Comparison of ENCODE assay signal across 1 cellular context in the genomic region with DNA sequence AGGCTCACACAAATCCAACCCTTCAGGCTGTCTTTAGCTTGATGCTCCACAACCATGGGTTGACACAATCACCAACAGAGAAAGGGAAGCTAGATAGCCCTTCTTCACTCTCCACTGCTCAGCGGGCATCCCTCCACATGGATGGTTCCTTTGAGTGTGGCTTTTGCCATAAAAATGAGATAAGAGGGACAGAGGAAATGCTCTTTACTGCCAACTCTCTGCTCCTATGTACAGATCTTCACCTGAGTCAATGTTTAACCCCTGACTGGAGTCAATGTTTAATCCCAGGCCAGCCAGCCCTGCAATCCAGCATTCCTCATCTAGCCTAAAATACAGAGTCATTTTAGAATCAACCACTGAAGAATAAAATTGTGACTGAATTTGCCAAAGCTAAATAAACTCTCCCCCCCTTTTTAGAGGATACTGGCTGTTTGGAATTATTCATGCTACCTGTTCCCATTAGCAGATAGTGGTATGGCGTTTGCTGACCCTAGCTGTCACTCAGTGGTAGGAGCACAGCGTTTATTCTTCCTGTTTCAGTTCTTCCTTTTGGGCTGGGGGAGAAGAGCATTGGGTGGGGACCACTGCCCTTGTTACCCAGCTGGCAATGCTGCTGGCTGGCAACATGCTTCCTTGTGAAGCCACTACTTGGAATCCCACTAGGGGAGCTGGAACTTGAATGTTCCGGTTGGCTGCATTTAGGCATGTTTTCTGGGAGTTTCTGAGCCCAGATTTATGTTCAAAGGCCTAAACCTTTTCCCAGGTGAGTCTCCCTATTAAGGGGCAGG.
TF ChIP-seq lines count a peak whose summit lies in the region.

No MANE protein-coding gene starts in this region.

TF ChIP-seq in HepG2, 621 proteins besides CTCF, POLR2A, EP300 and RAD21 (continued from another document):
- TF ChIP-seq, protein P1, sequence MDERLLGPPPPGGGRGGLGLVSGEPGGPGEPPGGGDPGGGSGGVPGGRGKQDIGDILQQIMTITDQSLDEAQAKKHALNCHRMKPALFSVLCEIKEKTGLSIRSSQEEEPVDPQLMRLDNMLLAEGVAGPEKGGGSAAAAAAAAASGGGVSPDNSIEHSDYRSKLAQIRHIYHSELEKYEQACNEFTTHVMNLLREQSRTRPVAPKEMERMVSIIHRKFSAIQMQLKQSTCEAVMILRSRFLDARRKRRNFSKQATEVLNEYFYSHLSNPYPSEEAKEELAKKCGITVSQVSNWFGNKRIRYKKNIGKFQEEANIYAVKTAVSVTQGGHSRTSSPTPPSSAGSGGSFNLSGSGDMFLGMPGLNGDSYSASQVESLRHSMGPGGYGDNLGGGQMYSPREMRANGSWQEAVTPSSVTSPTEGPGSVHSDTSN (CRISPR knock-in tag; IDR thresholded peaks at IDR 0.05), result peak; percentile 30; the same call in 1 of the 2 replicates
- no peak for TF ChIP-seq TCF7 (IDR thresholded peaks at IDR 0.05; ENCODE audit: low read depth)
- TF ChIP-seq KDM6A (CRISPR knock-in tag; IDR thresholded peaks at IDR 0.05; ENCODE audit: low read depth), result no peak
- peak; percentile 70; the same call in 1 of the 2 replicates for TF ChIP-seq ZSCAN31 (CRISPR knock-in tag; IDR thresholded peaks at IDR 0.05; ENCODE audit: low read depth)
- TF ChIP-seq ZBTB20 (CRISPR knock-in tag; IDR thresholded peaks at IDR 0.05; ENCODE audit: borderline replicate concordance, low read depth), result 0 out of 2 replicates have a peak, but pooled peaks have one; percentile 26
- 0 out of 2 replicates have a peak, but pooled peaks have one; percentile 28 for TF ChIP-seq ZBTB26 (CRISPR knock-in tag; IDR thresholded peaks at IDR 0.05; ENCODE audit: borderline replicate concordance)
- no peak for TF ChIP-seq ZNF879 (CRISPR knock-in tag; IDR thresholded peaks at IDR 0.05)
- TF ChIP-seq, protein P2, sequence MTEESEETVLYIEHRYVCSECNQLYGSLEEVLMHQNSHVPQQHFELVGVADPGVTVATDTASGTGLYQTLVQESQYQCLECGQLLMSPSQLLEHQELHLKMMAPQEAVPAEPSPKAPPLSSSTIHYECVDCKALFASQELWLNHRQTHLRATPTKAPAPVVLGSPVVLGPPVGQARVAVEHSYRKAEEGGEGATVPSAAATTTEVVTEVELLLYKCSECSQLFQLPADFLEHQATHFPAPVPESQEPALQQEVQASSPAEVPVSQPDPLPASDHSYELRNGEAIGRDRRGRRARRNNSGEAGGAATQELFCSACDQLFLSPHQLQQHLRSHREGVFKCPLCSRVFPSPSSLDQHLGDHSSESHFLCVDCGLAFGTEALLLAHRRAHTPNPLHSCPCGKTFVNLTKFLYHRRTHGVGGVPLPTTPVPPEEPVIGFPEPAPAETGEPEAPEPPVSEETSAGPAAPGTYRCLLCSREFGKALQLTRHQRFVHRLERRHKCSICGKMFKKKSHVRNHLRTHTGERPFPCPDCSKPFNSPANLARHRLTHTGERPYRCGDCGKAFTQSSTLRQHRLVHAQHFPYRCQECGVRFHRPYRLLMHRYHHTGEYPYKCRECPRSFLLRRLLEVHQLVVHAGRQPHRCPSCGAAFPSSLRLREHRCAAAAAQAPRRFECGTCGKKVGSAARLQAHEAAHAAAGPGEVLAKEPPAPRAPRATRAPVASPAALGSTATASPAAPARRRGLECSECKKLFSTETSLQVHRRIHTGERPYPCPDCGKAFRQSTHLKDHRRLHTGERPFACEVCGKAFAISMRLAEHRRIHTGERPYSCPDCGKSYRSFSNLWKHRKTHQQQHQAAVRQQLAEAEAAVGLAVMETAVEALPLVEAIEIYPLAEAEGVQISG (CRISPR knock-in tag; IDR thresholded peaks at IDR 0.05), result peak; percentile 62; the same call in 1 of the 2 replicates
- TF ChIP-seq ZNF326 (CRISPR knock-in tag; IDR thresholded peaks at IDR 0.05; ENCODE audit: borderline replicate concordance), result no peak
- no peak for TF ChIP-seq RERE (CRISPR knock-in tag; IDR thresholded peaks at IDR 0.05; ENCODE audit: low read depth)
- TF ChIP-seq, protein P3, sequence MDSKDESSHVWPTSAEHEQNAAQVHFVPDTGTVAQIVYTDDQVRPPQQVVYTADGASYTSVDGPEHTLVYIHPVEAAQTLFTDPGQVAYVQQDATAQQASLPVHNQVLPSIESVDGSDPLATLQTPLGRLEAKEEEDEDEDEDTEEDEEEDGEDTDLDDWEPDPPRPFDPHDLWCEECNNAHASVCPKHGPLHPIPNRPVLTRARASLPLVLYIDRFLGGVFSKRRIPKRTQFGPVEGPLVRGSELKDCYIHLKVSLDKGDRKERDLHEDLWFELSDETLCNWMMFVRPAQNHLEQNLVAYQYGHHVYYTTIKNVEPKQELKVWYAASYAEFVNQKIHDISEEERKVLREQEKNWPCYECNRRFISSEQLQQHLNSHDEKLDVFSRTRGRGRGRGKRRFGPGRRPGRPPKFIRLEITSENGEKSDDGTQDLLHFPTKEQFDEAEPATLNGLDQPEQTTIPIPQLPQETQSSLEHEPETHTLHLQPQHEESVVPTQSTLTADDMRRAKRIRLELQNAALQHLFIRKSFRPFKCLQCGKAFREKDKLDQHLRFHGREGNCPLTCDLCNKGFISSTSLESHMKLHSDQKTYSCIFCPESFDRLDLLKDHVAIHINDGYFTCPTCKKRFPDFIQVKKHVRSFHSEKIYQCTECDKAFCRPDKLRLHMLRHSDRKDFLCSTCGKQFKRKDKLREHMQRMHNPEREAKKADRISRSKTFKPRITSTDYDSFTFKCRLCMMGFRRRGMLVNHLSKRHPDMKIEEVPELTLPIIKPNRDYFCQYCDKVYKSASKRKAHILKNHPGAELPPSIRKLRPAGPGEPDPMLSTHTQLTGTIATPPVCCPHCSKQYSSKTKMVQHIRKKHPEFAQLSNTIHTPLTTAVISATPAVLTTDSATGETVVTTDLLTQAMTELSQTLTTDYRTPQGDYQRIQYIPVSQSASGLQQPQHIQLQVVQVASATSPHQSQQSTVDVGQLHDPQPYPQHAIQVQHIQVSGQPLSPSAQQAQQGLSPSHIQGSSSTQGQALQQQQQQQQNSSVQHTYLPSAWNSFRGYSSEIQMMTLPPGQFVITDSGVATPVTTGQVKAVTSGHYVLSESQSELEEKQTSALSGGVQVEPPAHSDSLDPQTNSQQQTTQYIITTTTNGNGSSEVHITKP (CRISPR knock-in tag; IDR thresholded peaks at IDR 0.05; ENCODE audit: low read depth), result peak; percentile 64; the same call in 1 of the 2 replicates
- no peak for TF ChIP-seq ZNF615 (CRISPR knock-in tag; IDR thresholded peaks at IDR 0.05; ENCODE audit: borderline replicate concordance)
- peak; percentile 28; the same call in 1 of the 2 replicates for TF ChIP-seq PHF8 (CRISPR knock-in tag; IDR thresholded peaks at IDR 0.05)
- peak; percentile 83 for TF ChIP-seq ZNF652 (CRISPR knock-in tag; IDR thresholded peaks at IDR 0.05; ENCODE audit: borderline replicate concordance, low read depth)
- no peak for TF ChIP-seq ZBTB7A (CRISPR knock-in tag; IDR thresholded peaks at IDR 0.05)
- TF ChIP-seq, protein P4, sequence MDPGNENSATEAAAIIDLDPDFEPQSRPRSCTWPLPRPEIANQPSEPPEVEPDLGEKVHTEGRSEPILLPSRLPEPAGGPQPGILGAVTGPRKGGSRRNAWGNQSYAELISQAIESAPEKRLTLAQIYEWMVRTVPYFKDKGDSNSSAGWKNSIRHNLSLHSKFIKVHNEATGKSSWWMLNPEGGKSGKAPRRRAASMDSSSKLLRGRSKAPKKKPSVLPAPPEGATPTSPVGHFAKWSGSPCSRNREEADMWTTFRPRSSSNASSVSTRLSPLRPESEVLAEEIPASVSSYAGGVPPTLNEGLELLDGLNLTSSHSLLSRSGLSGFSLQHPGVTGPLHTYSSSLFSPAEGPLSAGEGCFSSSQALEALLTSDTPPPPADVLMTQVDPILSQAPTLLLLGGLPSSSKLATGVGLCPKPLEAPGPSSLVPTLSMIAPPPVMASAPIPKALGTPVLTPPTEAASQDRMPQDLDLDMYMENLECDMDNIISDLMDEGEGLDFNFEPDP (CRISPR knock-in tag; conservative IDR thresholded peaks at IDR 0.05), result no peak
- TF ChIP-seq ZFP36 (IDR thresholded peaks at IDR 0.05; ENCODE audit: borderline replicate concordance, low read depth, low read length, partially characterized antibody), result no peak
- TF ChIP-seq DRAP1 (CRISPR knock-in tag; IDR thresholded peaks at IDR 0.05), result peak; percentile 37; the same call in 1 of the 2 replicates
- TF ChIP-seq MAX (IDR thresholded peaks at IDR 0.05), result 0 out of 2 replicates have a peak, but pooled peaks have one; percentile 25
